ENCODE assay signal across 20 cellular contexts in the genomic region with DNA sequence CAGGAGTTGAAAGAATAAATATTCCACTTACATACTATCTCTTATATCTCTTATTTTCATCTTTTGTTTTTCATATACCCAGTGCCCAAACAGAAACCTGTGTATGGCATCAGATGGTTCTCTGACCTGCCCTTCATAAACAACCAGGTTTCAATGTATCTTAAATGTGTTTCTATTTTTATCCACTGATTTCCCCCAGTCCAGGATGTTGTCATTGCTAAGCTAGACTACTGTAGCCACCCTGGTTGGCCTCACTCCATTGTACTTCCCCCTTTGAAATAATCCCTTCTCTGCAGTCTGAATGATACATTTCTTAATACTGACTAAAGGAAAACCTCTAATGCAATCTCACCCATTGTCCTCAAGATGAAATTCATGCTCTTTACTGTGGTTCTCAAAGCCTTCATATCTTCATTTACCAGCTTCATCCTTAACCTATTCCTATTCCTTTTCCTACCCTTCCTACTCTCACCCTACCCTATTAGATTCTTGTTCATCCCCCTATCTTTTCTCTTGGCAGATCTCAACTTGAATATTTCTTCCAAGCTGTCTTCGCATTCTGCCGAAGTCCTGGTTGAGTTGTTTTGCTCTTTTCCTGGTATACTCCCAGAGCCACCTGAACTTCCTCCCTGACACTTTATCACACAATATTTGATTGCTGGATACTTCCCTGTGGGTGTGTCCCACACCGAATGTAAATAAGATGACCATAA.
DNase-seq lines count a peak whose midpoint lies in the region; FAIRE-seq and TF ChIP-seq lines count a peak whose summit lies in the region.
"Had no signal": no experiment of that assay in that cellular context is flagged by ENCODE, and none has a peak within 500 bp of the region (broad histone marks: within the 10 kb centered on the region; RNA-seq: fewer than 3 reads in every experiment).

No MANE protein-coding gene starts in this region.

- TF ChIP-seq CTCF in Calu3 (IDR thresholded peaks at IDR 0.05; ENCODE audit: unreplicated experiment) (no peak), fibroblast of pulmonary artery (IDR thresholded peaks at IDR 0.05; ENCODE audit: low read length, missing control alignments) (no peak)

- CTCF ChIA-PET in Calu3 (lab: Charles Lee): no interaction called here

- DNase-seq in DMS53 (lab: John Stamatoyannopoulos, UW) (peak; percentile 22), DMS53 treated with DMSO at 0.1 percent for 48 hours (lab: John Stamatoyannopoulos, UW; ENCODE audit: unreplicated experiment) (no peak), Calu3 (no peak), Kasumi-1 (lab: John Stamatoyannopoulos, UW) (peak; percentile 1 to 8), fibroblast of pulmonary artery (ENCODE audit: low read depth) (peak; percentile 24), SIG-M5 treated with dmso at 0.1 percent for 504 hours (lab: John Stamatoyannopoulos, UW; ENCODE audit: unreplicated experiment) (no peak), H54 (ENCODE audit: insufficient read length, low spot score) (no peak)
- DNase-seq in stimulated activated naive CD4-positive, alpha-beta T cell treated with Interleukin-2 at 50 U/mL for 16 hours (lab: John Stamatoyannopoulos, UW): no peak
- DNase-seq: CD4-positive, CD25-positive, alpha-beta regulatory T cell; NCI-H1105 treated with DMSO at 0.1 percent for 48 hours; NCI-H146; NCI-H1930; NCI-H2107; NCI-H526 treated with DMSO at 0.1 percent for 48 hours; SIG-M5; SK-N-SH; T-helper 2 cell had no signal

- no peak for TF ChIP-seq POLR2A in H54 (IDR thresholded peaks at IDR 0.05; ENCODE audit: low read depth, low read length)

- H3K9me3 Mint-ChIP-seq in Calu3 (ENCODE audit: low read depth, unreplicated experiment): no peaks in the 10 kb centered on the region

- H3K27me3 Mint-ChIP-seq in Calu3 (ENCODE audit: unreplicated experiment): no peaks in the 10 kb centered on the region
- H3K27me3 Mint-ChIP-seq: CD4-positive, CD25-positive, alpha-beta regulatory T cell had no signal

- H3K4me3 ChIP-seq in fibroblast of pulmonary artery (replicated peaks; ENCODE audit: low read depth, low read length): no peak overlapping the region
- H3K4me3 ChIP-seq: BLaER1 had no signal

- BruUV-seq in Calu3 (replicated peaks; lab: Mats Ljungman, UMichigan): no TSS peak

- no peaks in the 10 kb centered on the region for H3K36me3 Mint-ChIP-seq in Calu3 (ENCODE audit: insufficient read depth, unreplicated experiment)
- H3K36me3 Mint-ChIP-seq: CD4-positive, CD25-positive, alpha-beta regulatory T cell had no signal

- peak overlapping the region; percentile 2 for H3K27ac Mint-ChIP-seq in Calu3 (ENCODE audit: unreplicated experiment)
- H3K27ac Mint-ChIP-seq: CD4-positive, CD25-positive, alpha-beta regulatory T cell had no signal

- no peak overlapping the region for H3K4me3 Mint-ChIP-seq in Calu3 (ENCODE audit: low read depth, unreplicated experiment)
- H3K4me3 Mint-ChIP-seq: CD4-positive, CD25-positive, alpha-beta regulatory T cell had no signal

- intact Hi-C loops in Calu3 (cut with micrococcal nuclease; ENCODE audit: unreplicated experiment): no loop called here

- peaks cover 33% of the 10 kb centered on the region for H3K4me1 Mint-ChIP-seq in Calu3 (ENCODE audit: low read depth, unreplicated experiment)
- H3K4me1 Mint-ChIP-seq: CD4-positive, CD25-positive, alpha-beta regulatory T cell had no signal

- FAIRE-seq in H54 (lab: Jason Lieb, UNC): no peak
- FAIRE-seq: H1, RCC 7860 had no signal

Comparison
In these comparisons a context has a peak if more than half of its experiments do, and no peak if none do; other contexts are left out.
1. DNase-seq: peak in DMS53 (single experiment), Kasumi-1 (2 of 2) and fibroblast of pulmonary artery (single experiment); none in DMS53 treated with DMSO at 0.1 percent for 48 hours (single experiment), Calu3 (single experiment), SIG-M5 treated with dmso at 0.1 percent for 504 hours (single experiment), stimulated activated naive CD4-positive, alpha-beta T cell treated with Interleukin-2 at 50 U/mL for 16 hours (single experiment) and H54 (single experiment).